28 cellular contexts compared by ENCODE assay signal in the genomic region with DNA sequence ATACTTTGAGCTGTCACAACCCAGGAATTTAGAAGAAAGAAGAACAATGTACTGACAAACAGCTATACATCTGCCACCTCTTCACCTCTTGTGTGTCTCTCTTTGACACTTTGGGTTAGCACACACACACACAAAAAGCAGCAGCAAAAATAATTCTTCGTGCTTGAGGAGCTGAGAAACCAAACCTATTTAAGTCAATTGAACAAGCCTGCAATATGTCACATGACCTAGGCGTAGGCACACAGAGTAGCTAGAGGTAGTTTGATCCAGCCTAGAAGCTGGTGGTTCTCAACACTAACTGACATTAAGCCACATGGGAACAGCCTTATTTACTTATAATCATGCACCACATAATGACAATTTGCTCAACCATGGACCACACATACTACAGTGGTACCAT. TPM values are rescaled to one million over a fixed set of nuclear protein-coding genes. Genes with fewer than 3 reads are reported as not detected.
"Had no signal": no experiment of that assay in that cellular context is flagged by ENCODE, and none has a peak within 500 bp of the region (broad histone marks: within the 10 kb centered on the region; RNA-seq: fewer than 3 reads in every experiment).

No MANE protein-coding gene starts in this region.

- H3K36me3 Mint-ChIP-seq: natural killer cell treated with Interleukin-12 subunit alpha and Interleukin-12 subunit beta and Interleukin-15 and Interleukin-18, amount 100 ng/mL, for 72 hours; stimulated activated memory B cell treated with anti-CD40 and anti-IgM and Interleukin-4, amounts not matched to agents 10 μg/mL and 1 μg/mL and 100 μg/mL, for 72 hours had no signal

- H3K4me1 ChIP-seq: heart left ventricle, parathyroid adenoma, prostate gland, testis, tibial nerve, upper lobe of right lung, vagina had no signal

- H3K27ac Mint-ChIP-seq: natural killer cell treated with Interleukin-12 subunit alpha and Interleukin-12 subunit beta and Interleukin-15 and Interleukin-18, amount 100 ng/mL, for 72 hours; stimulated activated memory B cell treated with anti-CD40 and anti-IgM and Interleukin-4, amounts not matched to agents 10 μg/mL and 1 μg/mL and 100 μg/mL, for 72 hours had no signal

- ATAC-seq: heart left ventricle; left colon; left ventricle myocardium superior; natural killer cell treated with Interleukin-12 subunit alpha and Interleukin-12 subunit beta and Interleukin-15 and Interleukin-18, amount 100 ng/mL, for 72 hours; sciatic nerve; stimulated activated memory B cell treated with anti-CD40 and anti-IgM and Interleukin-4, amounts not matched to agents 10 μg/mL and 1 μg/mL and 100 μg/mL, for 72 hours; stimulated activated naive CD8-positive, alpha-beta T cell treated with anti-CD3 and anti-CD28 coated beads, Interleukin-15, amount 100 ng/mL, for 72 hours; upper lobe of right lung had no signal

- H3K27ac ChIP-seq: dorsolateral prefrontal cortex, heart left ventricle, parathyroid adenoma, prostate gland, testis, tibial nerve, upper lobe of right lung, vagina had no signal

- H3K9me3 ChIP-seq: heart left ventricle, prostate gland, spleen, testis, tibial nerve, upper lobe of right lung, vagina had no signal

- H3K79me2 ChIP-seq: parathyroid adenoma had no signal

- H3K9me3 Mint-ChIP-seq: natural killer cell treated with Interleukin-12 subunit alpha and Interleukin-12 subunit beta and Interleukin-15 and Interleukin-18, amount 100 ng/mL, for 72 hours; stimulated activated memory B cell treated with anti-CD40 and anti-IgM and Interleukin-4, amounts not matched to agents 10 μg/mL and 1 μg/mL and 100 μg/mL, for 72 hours; stimulated activated naive CD8-positive, alpha-beta T cell treated with anti-CD3 and anti-CD28 coated beads, Interleukin-15, amount 100 ng/mL, for 72 hours had no signal

- H3K4me3 ChIP-seq: dorsolateral prefrontal cortex, heart left ventricle, lung, prostate gland, spleen, testis, tibial nerve, upper lobe of right lung, vagina had no signal

- H3K4me3 Mint-ChIP-seq: natural killer cell treated with Interleukin-12 subunit alpha and Interleukin-12 subunit beta and Interleukin-15 and Interleukin-18, amount 100 ng/mL, for 72 hours; stimulated activated memory B cell treated with anti-CD40 and anti-IgM and Interleukin-4, amounts not matched to agents 10 μg/mL and 1 μg/mL and 100 μg/mL, for 72 hours; stimulated activated naive CD8-positive, alpha-beta T cell treated with anti-CD3 and anti-CD28 coated beads, Interleukin-15, amount 100 ng/mL, for 72 hours had no signal

- H3K36me3 ChIP-seq: heart left ventricle, prostate gland, spleen, tibial nerve, upper lobe of right lung, vagina had no signal

- H3K9ac ChIP-seq: parathyroid adenoma had no signal

- H3K27me3 ChIP-seq: testis, tibial nerve, vagina had no signal

- DNase-seq: dorsolateral prefrontal cortex; effector CD8-positive, alpha-beta T cell; foreskin melanocyte; heart left ventricle; hippocampal formation; left colon; left ventricle myocardium superior; mesenchymal stem cell; midbrain; spleen; stimulated activated CD4-positive, alpha-beta T cell treated with anti-CD3 and anti-CD28 coated beads, Interleukin-15, amount 100 ng/mL, for 24 hours; stimulated activated CD4-positive, alpha-beta T cell treated with anti-CD3 and anti-CD28 coated beads, Interleukin-1b, Interleukin-23, amount 100 ng/mL, for 48 hours; stimulated activated CD4-positive, alpha-beta T cell treated with anti-CD3 and anti-CD28 coated beads, Interleukin-4, amount 100 ng/mL, for 24 hours; stimulated activated naive CD8-positive, alpha-beta T cell treated with anti-CD3 and anti-CD28 coated beads, Interleukin-15, amount 100 ng/mL, for 72 hours; testis; upper lobe of right lung had no signal

- H3K4me1 Mint-ChIP-seq: stimulated activated naive CD8-positive, alpha-beta T cell treated with anti-CD3 and anti-CD28 coated beads, Interleukin-15, amount 100 ng/mL, for 72 hours had no signal

- H2AFZ ChIP-seq: parathyroid adenoma had no signal

RNA-seq across cellular contexts. Expression of a gene that starts 54.1 kb away (rescaled TPM):
- total RNA-seq: heart left ventricle; kidney epithelial cell; left ventricle myocardium superior; lung; natural killer cell treated with Interleukin-12 subunit alpha and Interleukin-12 subunit beta and Interleukin-15 and Interleukin-18, amount 100 ng/mL, for 72 hours; omental fat pad; sciatic nerve; skeletal muscle tissue; spleen; subcutaneous adipose tissue; tibial nerve; upper lobe of right lung; vagina had no signal
